In genomic region chr20:17968366-17969275, GRCh38 we compare ENCODE assay signal across 8 cellular contexts. TPM values are rescaled to one million over a fixed set of nuclear protein-coding genes. Genes with fewer than 3 reads are reported as not detected.
DNase-seq lines count a peak whose midpoint lies in the region; ATAC-seq, FAIRE-seq and TF ChIP-seq lines count a peak whose summit lies in the region.

MGME1 (plus strand) TSS chr20:17969018; CDS start chr20:17969860, 842 bp downstream.
SNX5 (minus strand) TSS chr20:17968794; CDS start chr20:17968425, 369 bp downstream.

- peak within 1 kb of the TSS; percentile 84 to 97 (median 95) for H3K4me3 ChIP-seq in keratinocyte (ENCODE audit: control insufficient read depth in 2 of 3, extremely low read depth in 1 of 3, insufficient read depth in 2 of 3, low read depth in 1 of 3, low read length in 3 of 3)

- H3K36me3 ChIP-seq in keratinocyte (ENCODE audit: control insufficient read depth in 2 of 2, extremely low read depth in 1 of 2, insufficient read depth in 2 of 2, low read length in 2 of 2), result peaks cover 0 to 26% of the 10 kb centered on the region in 2 experiments

- H3K9ac ChIP-seq in keratinocyte (ENCODE audit: control insufficient read depth, extremely low read depth, insufficient read depth, low read length), result peak within 1 kb of the TSS; percentile 99

- peak; percentile 99 for DNase-seq in AG20443 (ENCODE audit: low spot score)
- DNase-seq in NCI-H510A (lab: John Stamatoyannopoulos, UW), result peak; percentile 99
- peak; percentile 99 for DNase-seq in activated CD4-positive, alpha-beta T cell treated with anti-CD3 and anti-CD28 coated beads for 1 hour
- DNase-seq in cerebellum (ENCODE audit: low spot score), result peak; percentile 98
- DNase-seq in keratinocyte (ENCODE audit: low read depth, low spot score), result peak; percentile 92
- peak; percentile 96 to 98 for DNase-seq in stimulated activated CD4-positive, alpha-beta T cell treated with anti-CD3 and anti-CD28 coated beads, Interleukin-15, amount 100 ng/mL, for 1 hour (ENCODE audit: low read depth in 1 of 2, low spot score in 1 of 2)

- peaks cover 24% of the 10 kb centered on the region for H4K20me1 ChIP-seq in keratinocyte (ENCODE audit: control insufficient read depth, extremely low read depth, insufficient read depth, low read length)

- TF ChIP-seq CTCF in keratinocyte (optimal IDR thresholded peaks at IDR 0.05 in 1 of 3, IDR thresholded peaks at IDR 0.05 in 1 of 3, conservative IDR thresholded peaks at IDR 0.05 in 1 of 3; ENCODE audit: extremely low read depth in 1 of 3, insufficient read depth in 2 of 3, low read length in 3 of 3), result no peak

- peak within 1 kb of the TSS; percentile 98 for H3K27ac ChIP-seq in keratinocyte (ENCODE audit: control insufficient read depth, insufficient read depth, low read length)

- no peaks in the 10 kb centered on the region for H3K9me3 ChIP-seq in keratinocyte (ENCODE audit: control insufficient read depth, low read depth, low read length)

- H3K4me2 ChIP-seq in keratinocyte (ENCODE audit: control insufficient read depth, extremely low read depth, insufficient read depth, low read depth, low read length), result peak within 1 kb of the TSS; percentile 99

- peaks cover 45% of the 10 kb centered on the region for H3K4me1 ChIP-seq in keratinocyte (ENCODE audit: control insufficient read depth, extremely low read depth, insufficient read depth, low read length)

- H3K79me2 ChIP-seq in keratinocyte (ENCODE audit: control insufficient read depth, insufficient read depth, low read length), result peaks cover 88% of the 10 kb centered on the region

- peak; percentile 48 for FAIRE-seq in keratinocyte (lab: Jason Lieb, UNC)

- peak; percentile 96 for TF ChIP-seq POLR2A in GM19099 (IDR thresholded peaks at IDR 0.05; ENCODE audit: extremely low read depth, insufficient read length, low read depth)

- peak; percentile 83 for ATAC-seq in HG03432 (IDR thresholded peaks at IDR 0.05; ENCODE audit: unreplicated experiment)

- dilution Hi-C loops in keratinocyte (cut with MboI; ENCODE audit: extremely low pct_ligation_motif_present, low sequenced_read_pairs), result no loop called here

- H3K27me3 ChIP-seq in keratinocyte (ENCODE audit: control insufficient read depth, extremely low read depth, insufficient read depth, low read length), result no peaks in the 10 kb centered on the region

- peaks cover 1% of the 10 kb centered on the region for H3K9me1 ChIP-seq in keratinocyte (ENCODE audit: control insufficient read depth, extremely low read depth, insufficient read depth, low read length)

- peak within 1 kb of the TSS; percentile 93 for H2AFZ ChIP-seq in keratinocyte (ENCODE audit: control insufficient read depth, low read length)

RNA-seq across cellular contexts. Expression of gene MGME1, which starts in this region (rescaled TPM):
- total RNA-seq in cerebellum, result 11.3 TPM
- polyA plus RNA-seq in keratinocyte, result 20.3 to 31.6 TPM (median 23.6 TPM) in 3 replicates
- polyA plus RNA-seq in keratinocyte (2011; ENCODE audit: low read depth), result 51.0 TPM
- polyA plus RNA-seq in keratinocyte (2011; cell fraction: cytosol; rRNA removed), result 19.0 and 26.9 TPM in 2 replicates
- polyA plus RNA-seq in keratinocyte (2011; cell fraction: nucleus; rRNA removed), result 33.0 and 33.5 TPM in 2 replicates
- 22.3 and 24.8 TPM in 2 replicates for polyA plus RNA-seq in keratinocyte (2012; ENCODE audit: low replicate concordance)
- polyA minus RNA-seq in keratinocyte, result 5.7 to 17.6 TPM (median 10.6 TPM) in 3 replicates
- polyA minus RNA-seq in keratinocyte (2011; cell fraction: cytosol; rRNA and poly(A)+ RNA removed), result 23.2 TPM
- polyA minus RNA-seq in keratinocyte (2011; cell fraction: nucleus; rRNA and poly(A)+ RNA removed), result 11.6 and 27.5 TPM in 2 replicates

RNA-seq across cellular contexts. Expression of gene SNX5, which starts in this region (rescaled TPM):
- 79.8 TPM for total RNA-seq in cerebellum
- polyA plus RNA-seq in keratinocyte, result 92.9 to 187 TPM (median 109 TPM) in 3 replicates
- 96.8 TPM for polyA plus RNA-seq in keratinocyte (2011; ENCODE audit: low read depth)
- polyA plus RNA-seq in keratinocyte (2011; cell fraction: cytosol; rRNA removed), result 73.4 and 128 TPM in 2 replicates
- 144 and 183 TPM in 2 replicates for polyA plus RNA-seq in keratinocyte (2011; cell fraction: nucleus; rRNA removed)
- 55.2 and 90.6 TPM in 2 replicates for polyA plus RNA-seq in keratinocyte (2012; ENCODE audit: low replicate concordance)
- polyA minus RNA-seq in keratinocyte, result 43.9 to 130 TPM (median 59.9 TPM) in 3 replicates
- 58.3 TPM for polyA minus RNA-seq in keratinocyte (2011; cell fraction: cytosol; rRNA and poly(A)+ RNA removed)
- 87.9 and 122 TPM in 2 replicates for polyA minus RNA-seq in keratinocyte (2011; cell fraction: nucleus; rRNA and poly(A)+ RNA removed)

Comparison
In these comparisons a context has a peak if more than half of its experiments do, and no peak if none do; other contexts are left out.
1. Peak in every context shown above with its lines: DNase-seq, ATAC-seq, H3K4me3 ChIP-seq and H3K27ac ChIP-seq.